15 cellular contexts compared by ENCODE assay signal in the genomic region with DNA sequence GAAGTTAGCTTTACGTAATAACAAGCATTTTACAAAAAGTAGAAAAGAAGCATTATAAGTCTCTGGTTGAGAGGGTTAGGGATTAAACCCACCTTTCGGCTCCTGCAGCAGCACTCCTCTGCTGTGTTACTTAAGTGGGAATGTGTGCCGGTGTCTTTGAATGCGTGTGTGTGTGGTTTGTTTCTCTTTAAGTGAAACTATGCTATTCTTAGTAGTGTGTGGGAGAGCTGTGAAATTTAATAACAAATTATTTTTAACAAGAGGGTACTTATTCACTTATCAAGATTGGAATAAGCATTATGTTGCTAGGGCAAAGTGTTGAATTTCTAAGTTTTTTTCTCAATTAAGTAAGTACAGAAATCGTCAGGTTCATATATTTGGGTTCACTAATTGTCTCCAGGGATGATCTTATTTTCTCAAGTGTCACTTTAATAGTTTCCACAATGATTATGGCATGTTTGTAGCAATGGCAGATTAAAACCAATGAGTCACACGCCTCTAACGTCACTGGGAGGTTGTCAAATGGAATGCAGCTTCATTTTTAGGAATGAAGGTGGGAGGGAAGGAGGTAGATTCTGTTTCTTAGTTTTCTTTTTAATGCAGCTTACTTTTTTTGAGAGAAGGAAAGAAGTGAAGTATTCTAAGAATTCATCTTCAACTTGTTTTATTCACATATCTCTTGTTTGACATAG.
A peak's percentile ranks its signal among the peaks of the same experiment; 100 is the strongest.
DNase-seq lines count a peak whose midpoint lies in the region; ATAC-seq, FAIRE-seq and TF ChIP-seq lines count a peak whose summit lies in the region.
"Had no signal": no experiment of that assay in that cellular context is flagged by ENCODE, and none has a peak within 500 bp of the region (broad histone marks: within the 10 kb centered on the region; RNA-seq: fewer than 3 reads in every experiment).

No MANE protein-coding gene starts in this region.

- H3K27ac ChIP-seq in GM12878 (ENCODE audit: control insufficient read depth, insufficient read depth) (no peak overlapping the region), right lobe of liver (no peak overlapping the region), colonic mucosa (no peak overlapping the region)
- H3K27ac ChIP-seq: parathyroid adenoma had no signal

- no peaks in the 10 kb centered on the region for H3K36me3 Mint-ChIP-seq in glutamatergic neuron (ENCODE audit: unreplicated experiment)
- H3K36me3 Mint-ChIP-seq: activated CD8-positive, alpha-beta memory T cell treated with anti-CD3 and anti-CD28 coated beads, Interleukin-2, amount 10 ng/mL, durations not matched to agents 7 days and 5 days had no signal

- TF ChIP-seq POLR2A in GM12878 (IDR thresholded peaks at IDR 0.05; ENCODE audit: low read depth, low read length) (no peak), right lobe of liver (IDR thresholded peaks at IDR 0.05) (no peak)

- no peak for TF ChIP-seq RAD21 in GM12878 (IDR thresholded peaks at IDR 0.05; ENCODE audit: insufficient read depth, low read depth, low read length)

- H3K27me3 Mint-ChIP-seq in glutamatergic neuron (ENCODE audit: unreplicated experiment), result no peaks in the 10 kb centered on the region
- H3K27me3 Mint-ChIP-seq: activated CD8-positive, alpha-beta memory T cell treated with anti-CD3 and anti-CD28 coated beads, Interleukin-2, amount 10 ng/mL, durations not matched to agents 7 days and 5 days; activated naive CD8-positive, alpha-beta T cell treated with anti-CD3 and anti-CD28 coated beads for 36 hours had no signal

- no peak overlapping the region for H3K27ac Mint-ChIP-seq in glutamatergic neuron (ENCODE audit: unreplicated experiment)
- H3K27ac Mint-ChIP-seq: activated CD8-positive, alpha-beta memory T cell treated with anti-CD3 and anti-CD28 coated beads, Interleukin-2, amount 10 ng/mL, durations not matched to agents 7 days and 5 days; activated naive CD8-positive, alpha-beta T cell treated with anti-CD3 and anti-CD28 coated beads for 36 hours had no signal

- TF ChIP-seq CTCF in GM12878 (IDR thresholded peaks at IDR 0.05 in 2 of 3, conservative IDR thresholded peaks at IDR 0.05 in 1 of 3; ENCODE audit: control insufficient read depth in 2 of 3, extremely low read depth in 1 of 3, insufficient read depth in 1 of 3, low read depth in 3 of 3, low read length in 3 of 3) (no peak), glutamatergic neuron (IDR thresholded peaks at IDR 0.05; ENCODE audit: partially characterized antibody, unreplicated experiment) (no peak), right lobe of liver (IDR thresholded peaks at IDR 0.05) (no peak), colonic mucosa (IDR thresholded peaks at IDR 0.05) (no peak)

- H3K4me1 Mint-ChIP-seq in glutamatergic neuron (ENCODE audit: low read depth, unreplicated experiment), result no peaks in the 10 kb centered on the region
- H3K4me1 Mint-ChIP-seq: activated CD8-positive, alpha-beta memory T cell treated with anti-CD3 and anti-CD28 coated beads, Interleukin-2, amount 10 ng/mL, durations not matched to agents 7 days and 5 days had no signal

- H3K9me3 Mint-ChIP-seq in glutamatergic neuron (ENCODE audit: unreplicated experiment), result no peaks in the 10 kb centered on the region

- peak; percentile 52 for DNase-seq in A172 (ENCODE audit: low spot score)
- peak; percentile 69 for DNase-seq in HCEC 1CT
- no peak for DNase-seq in GM12878 (ENCODE audit: low read depth, low spot score)
- DNase-seq in iris pigment epithelial cell (ENCODE audit: low read depth), result peak; percentile 51
- no peak for DNase-seq in glutamatergic neuron
- DNase-seq in right lobe of liver, result no peak
- no peak for DNase-seq in colonic mucosa
- DNase-seq: activated CD8-positive, alpha-beta memory T cell treated with anti-CD3 and anti-CD28 coated beads, Interleukin-2, amount 10 ng/mL, durations not matched to agents 7 days and 5 days; activated naive CD8-positive, alpha-beta T cell treated with anti-CD3 and anti-CD28 coated beads for 36 hours; mucosa of descending colon; NCI-H2107 had no signal

- no peak overlapping the region for H3K4me2 ChIP-seq in GM12878 (ENCODE audit: control insufficient read depth, insufficient read depth)

- H3K27me3 ChIP-seq in GM12878 (replicated peaks in 1 of 2; ENCODE audit: control insufficient read depth in 2 of 2, insufficient read depth in 2 of 2, low read length in 1 of 2) (no peaks in the 10 kb centered on the region), right lobe of liver (no peaks in the 10 kb centered on the region), colonic mucosa (no peaks in the 10 kb centered on the region)

- no peak overlapping the region for H3K9ac ChIP-seq in GM12878 (ENCODE audit: control insufficient read depth, insufficient read depth, low read length)
- no peak overlapping the region for H3K9ac ChIP-seq in colonic mucosa (ENCODE audit: low read depth in 2 of 2, low read length in 2 of 2)
- H3K9ac ChIP-seq: parathyroid adenoma had no signal

- CTCF ChIA-PET in GM12878 (lab: Yijun Ruan, JAX), result interaction anchor here (1.3 to 1.4 kb wide), 2 partner anchors 26 to 83 kb away, joined by 3 to 4 read pairs; no protein-coding TSS in a partner anchor

- no peak for FAIRE-seq in GM12878 (lab: Jason Lieb, UNC)
- FAIRE-seq: colon had no signal

- intact Hi-C loops in GM12878 (cut with micrococcal nuclease; ENCODE audit: unreplicated experiment), result no loop called here
- intact Hi-C loops in right lobe of liver (cut with DNase I), result no loop called here
- intact Hi-C loops in colonic mucosa (cut with DNase I), result no loop called here

- no peaks in the 10 kb centered on the region for H4K20me1 ChIP-seq in GM12878 (ENCODE audit: control insufficient read depth, insufficient read depth)

- WGBS in GM12878 (ENCODE audit: insufficient coverage, insufficient replicate concordance, low lambda C conversion rate, missing lambda C conversion rate), result 97% methylated on average over 7 of the region's 7 CpGs
- WGBS in right lobe of liver (ENCODE audit: insufficient coverage, low coverage, low lambda C conversion rate, missing lambda C conversion rate), result 84% methylated on average over 7 of the region's 7 CpGs

- H3K4me1 ChIP-seq in GM12878 (ENCODE audit: control insufficient read depth, insufficient read depth, low read length), result no peaks in the 10 kb centered on the region
- H3K4me1 ChIP-seq in right lobe of liver, result peaks cover 0 to 62% (median 16%) of the 10 kb centered on the region in 4 donors
- no peaks in the 10 kb centered on the region for H3K4me1 ChIP-seq in colonic mucosa
- H3K4me1 ChIP-seq: parathyroid adenoma had no signal

- no peak overlapping the region for H2AFZ ChIP-seq in GM12878 (ENCODE audit: control insufficient read depth, low read depth, low read length)
- H2AFZ ChIP-seq: parathyroid adenoma had no signal

- ATAC-seq in GM12878, result no peak
- ATAC-seq in right lobe of liver, result no peak
- no peak for ATAC-seq in HG03097 (IDR thresholded peaks at IDR 0.05; ENCODE audit: low FRiP score, unreplicated experiment)
- ATAC-seq: activated CD8-positive, alpha-beta memory T cell treated with anti-CD3 and anti-CD28 coated beads, Interleukin-2, amount 10 ng/mL, durations not matched to agents 7 days and 5 days; mucosa of descending colon had no signal

- BruUV-seq in GM12878 (replicated peaks; lab: Mats Ljungman, UMichigan), result no TSS peak

- H3K36me3 ChIP-seq in GM12878 (ENCODE audit: control insufficient read depth in 2 of 2, insufficient read depth in 2 of 2, low read length in 1 of 2), result no peaks in the 10 kb centered on the region
- no peaks in the 10 kb centered on the region for H3K36me3 ChIP-seq in right lobe of liver
- no peaks in the 10 kb centered on the region for H3K36me3 ChIP-seq in colonic mucosa
- H3K36me3 ChIP-seq: HAP-1 had no signal

- H3K9me3 ChIP-seq in GM12878 (replicated peaks; ENCODE audit: control insufficient read depth, insufficient read depth, low read length) (peaks cover 2% of the 10 kb centered on the region; the same call in 2 of the 3 replicates), right lobe of liver (no peaks in the 10 kb centered on the region), colonic mucosa (no peaks in the 10 kb centered on the region)
- H3K9me3 ChIP-seq: HAP-1, mucosa of descending colon had no signal

- no peak overlapping the region for H3K4me3 Mint-ChIP-seq in glutamatergic neuron (ENCODE audit: unreplicated experiment)
- H3K4me3 Mint-ChIP-seq: activated CD8-positive, alpha-beta memory T cell treated with anti-CD3 and anti-CD28 coated beads, Interleukin-2, amount 10 ng/mL, durations not matched to agents 7 days and 5 days; activated naive CD8-positive, alpha-beta T cell treated with anti-CD3 and anti-CD28 coated beads for 36 hours had no signal

- SMC1A ChIA-PET in GM12878 (lab: Charles Lee; ENCODE audit: uncharacterized antibody, unreplicated experiment), result interaction anchor here (1.4 to 1.6 kb wide), 3 partner anchors 19 to 89 kb away, joined by 4 to 6 read pairs (median 5); no protein-coding TSS in a partner anchor

- POLR2A ChIA-PET in GM12878 (lab: Charles Lee), result interaction anchor here (0.7 to 1.4 kb wide), 2 partner anchors 26 to 651 kb away, joined by 4 read pairs; no protein-coding TSS in a partner anchor

- TF ChIP-seq EP300 in GM12878 (IDR thresholded peaks at IDR 0.05; ENCODE audit: borderline replicate concordance in 1 of 2, control insufficient read depth in 1 of 2, low read depth in 2 of 2, low read length in 2 of 2), result no peak

- in situ Hi-C loops in GM12878 (cut with MboI), result no loop called here

- H3K79me2 ChIP-seq in GM12878 (ENCODE audit: control insufficient read depth, insufficient read depth, low read length), result no peaks in the 10 kb centered on the region
- H3K79me2 ChIP-seq: parathyroid adenoma had no signal

- RAD21 ChIA-PET in GM12878 (lab: Charles Lee; ENCODE audit: unreplicated experiment), result interaction anchor here (0.8 to 3.4 kb wide), 4 partner anchors 9 to 27 kb away, joined by 3 to 14 read pairs (median 4); no protein-coding TSS in a partner anchor

- H3K4me3 ChIP-seq in GM12878 (no peak overlapping the region), right lobe of liver (no peak overlapping the region), colonic mucosa (no peak overlapping the region)
- H3K4me3 ChIP-seq: HAP-1, mucosa of descending colon had no signal

TF ChIP-seq in GM12878, 131 proteins besides CTCF, POLR2A, EP300 and RAD21 (continues in another document):
- TF ChIP-seq IKZF1 (conservative IDR thresholded peaks at IDR 0.05) (0 out of 2 replicates have a peak, but pooled peaks have one; percentile 24), CREM (IDR thresholded peaks at IDR 0.05; ENCODE audit: low read depth) (no peak), MXI1 (IDR thresholded peaks at IDR 0.05; ENCODE audit: low read depth, low read length) (no peak), TCF7 (IDR thresholded peaks at IDR 0.05; ENCODE audit: borderline replicate concordance) (no peak), MEF2B (IDR thresholded peaks at IDR 0.05; ENCODE audit: partially characterized antibody, poor library complexity, severe bottlenecking) (peak; percentile 76), SRF (IDR thresholded peaks at IDR 0.05; ENCODE audit: low read depth in 2 of 2, low read length in 2 of 2) (no peak), RUNX3 (IDR thresholded peaks at IDR 0.05; ENCODE audit: low read length) (peak; percentile 51), BMI1 (IDR thresholded peaks at IDR 0.05; ENCODE audit: borderline replicate concordance) (no peak), BHLHE40 (IDR thresholded peaks at IDR 0.05; ENCODE audit: borderline replicate concordance in 1 of 2, low read depth in 2 of 2, low read length in 1 of 2) (peak in 1 of 2 experiments; percentile 12; a peak in 1 of 4 replicates)

Comparison
In these comparisons a context has a peak if more than half of its experiments do, and no peak if none do; other contexts are left out.
1. DNase-seq: peak in A172 (single experiment), HCEC 1CT (single experiment) and iris pigment epithelial cell (single experiment); none in GM12878 (single experiment), glutamatergic neuron (single experiment), right lobe of liver (0 of 3) and colonic mucosa (single experiment).